In genomic region chr6:5085638-5086293, GRCh38 we compare ENCODE assay signal across 8 cellular contexts. TPM values are rescaled to one million over a fixed set of nuclear protein-coding genes. Genes with fewer than 3 reads are reported as not detected.
DNase-seq lines count a peak whose midpoint lies in the region; FAIRE-seq lines count a peak whose summit lies in the region.

No MANE protein-coding gene starts in this region.

- H3K4me1 ChIP-seq in HUES6 (ENCODE audit: control insufficient read depth, insufficient read depth, low read length), result peaks cover 13% of the 10 kb centered on the region
- peaks cover 6% of the 10 kb centered on the region for H3K4me1 ChIP-seq in iPS DF 6.9 (ENCODE audit: control insufficient read depth, insufficient read depth, low read length)
- H3K4me1 ChIP-seq in small intestine (ENCODE audit: control insufficient read depth in 2 of 2, insufficient read depth in 1 of 2, low read depth in 1 of 2, low read length in 1 of 2), result no peaks in the 10 kb centered on the region

- WGBS in iPS DF 6.9 (ENCODE audit: insufficient coverage, insufficient read length), result no CpG with 5 or more reads among the region's 75 CpGs
- WGBS in small intestine, 3 donors, result 1 to 2% (median 2%) methylated on average over 48 to 75 of the region's 75 CpGs

- no peak overlapping the region for H3K27ac ChIP-seq in HUES6 (ENCODE audit: low read depth, low read length)
- H3K27ac ChIP-seq in iPS DF 6.9 (ENCODE audit: low read length), result no peak overlapping the region
- H3K27ac ChIP-seq in small intestine (ENCODE audit: low read depth in 1 of 2, low read length in 1 of 2), result peak overlapping the region in 1 of 2 donors; percentile 30

- H3K4me3 Mint-ChIP-seq in activated T-helper 2 cell treated with anti-CD3 and anti-CD28 coated beads, Interferon-gamma antibody, Interleukin-2, Interleukin-4, amounts not matched to agents 10 μg/mL and 5 μg/mL and 100 μg/mL, durations not matched to agents 14 hours and 24 hours and 36 hours (ENCODE audit: low read depth), result peak overlapping the region; percentile 13

- peak overlapping the region; percentile 44 for H3K9ac ChIP-seq in HUES6 (ENCODE audit: low read length)

- peak in 2 of 3 experiments; percentile 56 to 61 for DNase-seq in NCI-H1417 (lab: John Stamatoyannopoulos, UW)
- no peak for DNase-seq in NCI-H1417 treated with DMSO at 0.1 percent for 48 hours (lab: John Stamatoyannopoulos, UW)
- DNase-seq in activated T-helper 2 cell treated with anti-CD3 and anti-CD28 coated beads, Interferon-gamma antibody, Interleukin-2, Interleukin-4, amounts not matched to agents 10 μg/mL and 5 μg/mL and 100 μg/mL, durations not matched to agents 14 hours and 24 hours and 36 hours (ENCODE audit: low spot score), result no peak
- no peak for DNase-seq in iPS DF 6.9 (ENCODE audit: low read depth, low spot score)
- DNase-seq in small intestine, result no peak
- no peak for DNase-seq in putamen (ENCODE audit: low spot score)
- DNase-seq in MV-4-11 (lab: John Stamatoyannopoulos, UW), result no peak

- no peaks in the 10 kb centered on the region for H3K36me3 Mint-ChIP-seq in activated T-helper 2 cell treated with anti-CD3 and anti-CD28 coated beads, Interferon-gamma antibody, Interleukin-2, Interleukin-4, amounts not matched to agents 10 μg/mL and 5 μg/mL and 100 μg/mL, durations not matched to agents 14 hours and 24 hours and 36 hours (ENCODE audit: low read depth)

- H3K9me3 Mint-ChIP-seq in activated T-helper 2 cell treated with anti-CD3 and anti-CD28 coated beads, Interferon-gamma antibody, Interleukin-2, Interleukin-4, amounts not matched to agents 10 μg/mL and 5 μg/mL and 100 μg/mL, durations not matched to agents 14 hours and 24 hours and 36 hours, result no peaks in the 10 kb centered on the region

- H3K36me3 ChIP-seq in HUES6 (ENCODE audit: control insufficient read depth, insufficient read depth, low read length) (no peaks in the 10 kb centered on the region), iPS DF 6.9 (ENCODE audit: control insufficient read depth, insufficient read depth, low read length) (no peaks in the 10 kb centered on the region), small intestine (ENCODE audit: control insufficient read depth in 2 of 2, insufficient read depth in 2 of 2, low read length in 2 of 2) (no peaks in the 10 kb centered on the region)

- no peak for FAIRE-seq in small intestine (lab: Jason Lieb, UNC)

- H3K9me3 ChIP-seq in HUES6 (ENCODE audit: control insufficient read depth, insufficient read depth, low read depth, low read length) (no peaks in the 10 kb centered on the region), iPS DF 6.9 (ENCODE audit: control insufficient read depth, insufficient read depth, low read length) (no peaks in the 10 kb centered on the region), small intestine (ENCODE audit: control insufficient read depth, low read depth) (no peaks in the 10 kb centered on the region)

- no peaks in the 10 kb centered on the region for H3K4me1 Mint-ChIP-seq in activated T-helper 2 cell treated with anti-CD3 and anti-CD28 coated beads, Interferon-gamma antibody, Interleukin-2, Interleukin-4, amounts not matched to agents 10 μg/mL and 5 μg/mL and 100 μg/mL, durations not matched to agents 14 hours and 24 hours and 36 hours (ENCODE audit: low read depth)

- peaks cover 64% of the 10 kb centered on the region for H3K27me3 Mint-ChIP-seq in activated T-helper 2 cell treated with anti-CD3 and anti-CD28 coated beads, Interferon-gamma antibody, Interleukin-2, Interleukin-4, amounts not matched to agents 10 μg/mL and 5 μg/mL and 100 μg/mL, durations not matched to agents 14 hours and 24 hours and 36 hours (ENCODE audit: low read depth)

- intact Hi-C loops in activated T-helper 2 cell treated with anti-CD3 and anti-CD28 coated beads, Interferon-gamma antibody, Interleukin-2, Interleukin-4, amounts not matched to agents 10 μg/mL and 5 μg/mL and 100 μg/mL, durations not matched to agents 14 hours and 24 hours and 36 hours (cut with micrococcal nuclease), result loop anchor here (5.0 kb wide), 1 partner anchor 917 kb away; no protein-coding TSS in a partner anchor

- H3K27ac Mint-ChIP-seq in activated T-helper 2 cell treated with anti-CD3 and anti-CD28 coated beads, Interferon-gamma antibody, Interleukin-2, Interleukin-4, amounts not matched to agents 10 μg/mL and 5 μg/mL and 100 μg/mL, durations not matched to agents 14 hours and 24 hours and 36 hours, result no peak overlapping the region

- peak overlapping the region; percentile 62 for H3K4me3 ChIP-seq in HUES6 (ENCODE audit: low read depth, low read length)
- H3K4me3 ChIP-seq in iPS DF 6.9 (ENCODE audit: low read length), result peak overlapping the region; percentile 49; the same call in 1 of the 2 replicates
- peak overlapping the region; percentile 27 to 50 for H3K4me3 ChIP-seq in small intestine (ENCODE audit: low read depth in 1 of 2, low read length in 2 of 2)

- H3K27me3 ChIP-seq in HUES6 (ENCODE audit: control insufficient read depth, insufficient read depth, low read length) (peaks cover 74% of the 10 kb centered on the region), iPS DF 6.9 (ENCODE audit: control insufficient read depth, insufficient read depth, low read length) (peaks cover 38% of the 10 kb centered on the region), small intestine (ENCODE audit: control insufficient read depth in 2 of 2, insufficient read depth in 2 of 2, low read length in 2 of 2) (peaks cover 3 to 21% of the 10 kb centered on the region in 2 donors)

RNA-seq across cellular contexts. Expression of gene PPP1R3G, which starts 0.6 kb away (rescaled TPM):
- 0.11 and 0.16 TPM in 2 replicates for total RNA-seq in activated T-helper 2 cell treated with anti-CD3 and anti-CD28 coated beads, Interferon-gamma antibody, Interleukin-2, Interleukin-4, amounts not matched to agents 10 μg/mL and 5 μg/mL and 100 μg/mL, durations not matched to agents 14 hours and 24 hours and 36 hours
- polyA plus RNA-seq in small intestine, result under 1 TPM in 1 of 3 donors, not detected in 2; 0.28 TPM

Comparison
In these comparisons a context has a peak if more than half of its experiments do, and no peak if none do; other contexts are left out.
1. DNase-seq: peak in NCI-H1417 (2 of 3); none in NCI-H1417 treated with DMSO at 0.1 percent for 48 hours (single experiment), activated T-helper 2 cell treated with anti-CD3 and anti-CD28 coated beads, Interferon-gamma antibody, Interleukin-2, Interleukin-4, amounts not matched to agents 10 μg/mL and 5 μg/mL and 100 μg/mL, durations not matched to agents 14 hours and 24 hours and 36 hours (single experiment), iPS DF 6.9 (single experiment), small intestine (single experiment), putamen (single experiment) and MV-4-11 (single experiment).
2. Peak in every context shown above with its lines, with median percentiles within 50 percentile points of each other: H3K4me3 ChIP-seq.